ENCODE assay signal across 8 cellular contexts in the genomic region with DNA sequence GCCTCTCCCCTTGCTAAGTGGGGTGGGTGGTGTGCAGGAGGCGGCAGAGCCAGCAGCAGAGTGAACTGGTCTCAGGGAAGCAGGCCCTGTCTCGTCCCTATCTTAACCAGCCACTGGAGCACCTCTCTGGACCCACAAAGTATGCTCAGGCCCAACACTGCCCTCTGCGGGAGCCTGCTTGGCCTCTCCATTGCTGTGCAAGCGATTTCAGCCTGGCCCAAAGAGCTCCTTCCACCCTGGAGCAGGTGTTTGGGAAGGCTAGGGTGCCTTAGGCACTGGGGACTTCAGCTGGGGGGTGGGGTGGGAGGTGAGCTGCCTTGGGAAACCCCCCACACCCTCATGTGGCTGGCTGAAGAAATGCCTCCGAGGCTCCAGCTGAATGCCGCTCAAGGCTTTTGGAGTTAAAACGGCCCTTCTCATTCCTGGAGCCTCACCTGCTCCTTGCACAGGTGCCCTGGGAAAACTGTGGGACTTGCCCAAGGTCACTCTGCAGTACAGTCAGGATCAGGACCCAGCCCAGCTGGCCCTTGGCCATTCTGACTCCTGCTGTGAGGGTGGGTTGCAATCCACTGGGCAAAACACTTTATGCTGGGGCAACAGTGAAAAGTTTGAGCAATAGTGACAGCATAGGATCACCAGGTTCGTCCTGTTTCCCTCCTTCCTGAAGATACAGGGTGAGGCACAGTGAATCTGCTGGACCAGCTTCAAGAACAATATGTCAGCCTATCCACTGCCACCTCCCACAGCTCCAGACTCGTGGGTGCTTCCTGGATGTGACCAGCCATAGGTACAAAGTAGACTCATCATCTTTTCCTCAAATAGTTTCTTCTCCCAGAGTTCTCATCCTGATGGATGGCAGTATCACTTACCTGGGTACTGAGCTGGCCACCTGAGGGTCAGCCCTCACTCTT. TPM values are rescaled to one million over a fixed set of nuclear protein-coding genes. Genes with fewer than 3 reads are reported as not detected.
DNase-seq lines count a peak whose midpoint lies in the region; ATAC-seq and TF ChIP-seq lines count a peak whose summit lies in the region.

No MANE protein-coding gene starts in this region.

- H3K4me1 Mint-ChIP-seq in activated T-cell treated with anti-CD3 and anti-CD28 coated beads, Interleukin-2, amount 50 U/mL, for 72 hours (ENCODE audit: low read depth), result no peaks in the 10 kb centered on the region
- H3K4me1 Mint-ChIP-seq in chondrocyte (ENCODE audit: low read depth), result no peaks in the 10 kb centered on the region

- H3K4me1 ChIP-seq in mucosa of descending colon (ENCODE audit: low read depth), result no peaks in the 10 kb centered on the region

- no peaks in the 10 kb centered on the region for H3K9me3 Mint-ChIP-seq in activated T-cell treated with anti-CD3 and anti-CD28 coated beads, Interleukin-2, amount 50 U/mL, for 72 hours
- no peaks in the 10 kb centered on the region for H3K9me3 Mint-ChIP-seq in chondrocyte (ENCODE audit: low read depth)

- H3K36me3 ChIP-seq in mucosa of descending colon (ENCODE audit: low read depth), result no peaks in the 10 kb centered on the region

- TF ChIP-seq CTCF in chondrocyte (IDR thresholded peaks at IDR 0.05), result peak; percentile 74
- peak; percentile 14 for TF ChIP-seq CTCF in mucosa of descending colon (IDR thresholded peaks at IDR 0.05)

- no peak overlapping the region for H3K4me3 ChIP-seq in mucosa of descending colon

- intact Hi-C loops in mucosa of descending colon (cut with DNase I, micrococcal nuclease) (no loop called here), posterior vena cava (cut with DNase I) (loop anchor here in 1 of 2 donors (5.0 kb wide), 1 partner anchor 178 kb away; no protein-coding TSS in a partner anchor)

- no peaks in the 10 kb centered on the region for H3K9me3 ChIP-seq in mucosa of descending colon

- H3K4me3 Mint-ChIP-seq in activated T-cell treated with anti-CD3 and anti-CD28 coated beads, Interleukin-2, amount 50 U/mL, for 72 hours, result no peak overlapping the region
- H3K4me3 Mint-ChIP-seq in chondrocyte (ENCODE audit: unreplicated experiment), result no peak overlapping the region

- DNase-seq in activated T-cell treated with anti-CD3 and anti-CD28 coated beads, Interleukin-2, amount 50 U/mL, for 72 hours, result peak in 1 of 2 donors; percentile 26
- no peak for DNase-seq in activated T-cell treated with anti-CD3 and anti-CD28 coated beads for 4 hours
- peak; percentile 73 to 91 for DNase-seq in NCI-H524 (lab: John Stamatoyannopoulos, UW)
- no peak for DNase-seq in chondrocyte (ENCODE audit: low spot score)
- peak in 2 of 3 donors; percentile 69 to 71 for DNase-seq in mucosa of descending colon
- no peak for DNase-seq in posterior vena cava (ENCODE audit: low spot score)

- H3K27me3 Mint-ChIP-seq in activated T-cell treated with anti-CD3 and anti-CD28 coated beads, Interleukin-2, amount 50 U/mL, for 72 hours (ENCODE audit: low read depth), result no peaks in the 10 kb centered on the region
- H3K27me3 Mint-ChIP-seq in chondrocyte (ENCODE audit: low read depth), result no peaks in the 10 kb centered on the region

- H3K27ac Mint-ChIP-seq in activated T-cell treated with anti-CD3 and anti-CD28 coated beads, Interleukin-2, amount 50 U/mL, for 72 hours, result no peak overlapping the region
- H3K27ac Mint-ChIP-seq in chondrocyte (ENCODE audit: unreplicated experiment), result no peak overlapping the region

- no peaks in the 10 kb centered on the region for H3K36me3 Mint-ChIP-seq in activated T-cell treated with anti-CD3 and anti-CD28 coated beads, Interleukin-2, amount 50 U/mL, for 72 hours (ENCODE audit: insufficient read depth in 2 of 2)
- no peaks in the 10 kb centered on the region for H3K36me3 Mint-ChIP-seq in chondrocyte (ENCODE audit: low read depth)

- peak; percentile 39 to 41 for ATAC-seq in activated T-cell treated with anti-CD3 and anti-CD28 coated beads, Interleukin-2, amount 50 U/mL, for 72 hours (replicated peaks in 1 of 2)
- ATAC-seq in mucosa of descending colon, result peak; percentile 79
- ATAC-seq in HG02642 (IDR thresholded peaks at IDR 0.05; ENCODE audit: poor library complexity, unreplicated experiment), result no peak
- no peak for ATAC-seq in GM18511 (IDR thresholded peaks at IDR 0.05; ENCODE audit: unreplicated experiment)

RNA-seq across cellular contexts. Expression of a gene that starts 5.9 kb away (rescaled TPM):
- total RNA-seq in activated T-cell treated with anti-CD3 and anti-CD28 coated beads, Interleukin-2, amount 50 U/mL, for 72 hours, result 10 to 100 TPM; 21.5 to 22.8 TPM
- total RNA-seq in chondrocyte (20.0 to 22.1 TPM (median 22.0 TPM) in 3 replicates), mucosa of descending colon (10 to 100 TPM; 16.2 to 25.0 (median 19.0) TPM), posterior vena cava (10 to 100 TPM; 17.2 to 17.9 TPM)

RNA-seq across cellular contexts. Expression of a gene that starts 8.6 kb away (rescaled TPM):
- not detected for total RNA-seq in activated T-cell treated with anti-CD3 and anti-CD28 coated beads, Interleukin-2, amount 50 U/mL, for 72 hours
- total RNA-seq in chondrocyte, result not detected in 3 replicates
- total RNA-seq in mucosa of descending colon, result not detected
- total RNA-seq in posterior vena cava, result not detected

RNA-seq across cellular contexts. Expression of a gene that starts 42.4 kb away (rescaled TPM):
- 10 to 100 TPM; 38.7 to 39.0 TPM for total RNA-seq in activated T-cell treated with anti-CD3 and anti-CD28 coated beads, Interleukin-2, amount 50 U/mL, for 72 hours
- total RNA-seq in chondrocyte, result 4.7 to 5.4 TPM (median 4.9 TPM) in 3 replicates
- total RNA-seq in mucosa of descending colon, result 10 to 100 TPM; 11.2 to 20.8 (median 18.9) TPM
- 10 to 100 TPM; 26.7 to 31.4 TPM for total RNA-seq in posterior vena cava

Comparison
In these comparisons a context has a peak if more than half of its experiments do, and no peak if none do; other contexts are left out.
1. ATAC-seq: peak in activated T-cell treated with anti-CD3 and anti-CD28 coated beads, Interleukin-2, amount 50 U/mL, for 72 hours (2 of 2) and mucosa of descending colon (single experiment); none in HG02642 (single experiment) and GM18511 (single experiment).
2. DNase-seq: peak in NCI-H524 (2 of 2) and mucosa of descending colon (2 of 3); none in activated T-cell treated with anti-CD3 and anti-CD28 coated beads for 4 hours (single experiment), chondrocyte (single experiment) and posterior vena cava (single experiment).